22 cellular contexts compared by ENCODE assay signal in genomic region chr7:72408966-72409637, GRCh38. TPM values are rescaled to one million over a fixed set of nuclear protein-coding genes. Genes with fewer than 3 reads are reported as not detected.
DNase-seq lines count a peak whose midpoint lies in the region; ATAC-seq and TF ChIP-seq lines count a peak whose summit lies in the region.
"Had no signal": no experiment of that assay in that cellular context is flagged by ENCODE, and none has a peak within 500 bp of the region (broad histone marks: within the 10 kb centered on the region; RNA-seq: fewer than 3 reads in every experiment).

No MANE protein-coding gene starts in this region.

- H3K27me3 Mint-ChIP-seq in glutamatergic neuron (ENCODE audit: unreplicated experiment): peaks cover 1% of the 10 kb centered on the region
- H3K27me3 Mint-ChIP-seq: CD8-positive, alpha-beta memory T cell had no signal

- H3K27me3 ChIP-seq in neuronal stem cell (ENCODE audit: control insufficient read depth in 3 of 3, insufficient read depth in 3 of 3, low read depth in 1 of 3, low read length in 3 of 3): no peaks in the 10 kb centered on the region
- H3K27me3 ChIP-seq: BE2C; BLaER1 treated with 17β-estradiol and CSF1 and Interleukin-3, amounts not matched to agents 10 nM and 100 nM had no signal

- no peaks in the 10 kb centered on the region for H3K36me3 ChIP-seq in neuronal stem cell (replicated peaks in 1 of 2; ENCODE audit: control insufficient read depth in 2 of 2, insufficient read depth in 2 of 2, low read length in 2 of 2)
- H3K36me3 ChIP-seq: BE2C; BLaER1 treated with 17β-estradiol and CSF1 and Interleukin-3, amounts not matched to agents 10 nM and 100 nM had no signal

- H3K18ac ChIP-seq in neuronal stem cell (ENCODE audit: low read length): peak overlapping the region; percentile 49

- H3K4me3 Mint-ChIP-seq in glutamatergic neuron (ENCODE audit: unreplicated experiment): no peak overlapping the region
- H3K4me3 Mint-ChIP-seq: CD14-positive monocyte; CD4-positive, alpha-beta T cell; CD8-positive, alpha-beta memory T cell had no signal

- peaks cover 19% of the 10 kb centered on the region for H3K4me1 Mint-ChIP-seq in glutamatergic neuron (ENCODE audit: low read depth, unreplicated experiment)
- H3K4me1 Mint-ChIP-seq: CD8-positive, alpha-beta memory T cell had no signal

- no peak overlapping the region for H2BK15ac ChIP-seq in neuronal stem cell (ENCODE audit: low read length)

- H3K4me1 ChIP-seq in neuronal stem cell (ENCODE audit: control insufficient read depth in 2 of 2, insufficient read depth in 1 of 2, low read depth in 1 of 2, low read length in 2 of 2): no peaks in the 10 kb centered on the region
- H3K4me1 ChIP-seq: A549, BE2C had no signal

- no peak overlapping the region for H2AK5ac ChIP-seq in neuronal stem cell (ENCODE audit: low read depth, low read length)

- H4K8ac ChIP-seq in neuronal stem cell (ENCODE audit: low read depth, low read length): no peak overlapping the region

- in situ Hi-C loops in G401 (cut with HindIII; ENCODE audit: low sequenced_read_pairs): no loop called here

- H3K27ac Mint-ChIP-seq in glutamatergic neuron (ENCODE audit: unreplicated experiment): peak overlapping the region; percentile 11
- H3K27ac Mint-ChIP-seq: CD4-positive, alpha-beta T cell; CD8-positive, alpha-beta memory T cell had no signal

- peaks cover 8% of the 10 kb centered on the region for H3K36me3 Mint-ChIP-seq in glutamatergic neuron (ENCODE audit: unreplicated experiment)
- H3K36me3 Mint-ChIP-seq: CD14-positive monocyte; CD8-positive, alpha-beta memory T cell had no signal

- H3K4me2 ChIP-seq in neuronal stem cell (ENCODE audit: insufficient read depth, low read length, poor library complexity, severe bottlenecking): no peak overlapping the region
- H3K4me2 ChIP-seq: A549; BLaER1 treated with 17β-estradiol and CSF1 and Interleukin-3, amounts not matched to agents 10 nM and 100 nM had no signal

- peaks cover 0 to 4% of the 10 kb centered on the region in 2 donors for H3K9me3 ChIP-seq in neuronal stem cell (replicated peaks in 1 of 2; ENCODE audit: control insufficient read depth in 2 of 2, insufficient read depth in 1 of 2, low read depth in 1 of 2, low read length in 2 of 2)
- H3K9me3 ChIP-seq: A549, BE2C had no signal

- no peak overlapping the region for H2BK120ac ChIP-seq in neuronal stem cell (ENCODE audit: low read depth, low read length)

- ATAC-seq in omental fat pad (ENCODE audit: low FRiP score) (no peak), GM18498 (IDR thresholded peaks at IDR 0.05; ENCODE audit: unreplicated experiment) (no peak)
- ATAC-seq: A549 had no signal

- DNase-seq in G401 (ENCODE audit: low spot score): peak; percentile 98
- DNase-seq in cerebellar cortex (ENCODE audit: low spot score): peak; percentile 96
- no peak for DNase-seq in glutamatergic neuron
- no peak for DNase-seq in neuronal stem cell (ENCODE audit: low spot score)
- no peak for DNase-seq in omental fat pad (ENCODE audit: low spot score)
- no peak for DNase-seq in NCI-H69 (lab: John Stamatoyannopoulos, UW)
- DNase-seq: 8988T; ACHN; AML-193; BE2C; CD4-positive, alpha-beta T cell; CD8-positive, alpha-beta memory T cell; DMS 273 treated with DMSO at 0.1 percent for 48 hours; DMS79; EL; GF-D8; H7; HCEC 1CT had no signal

- peaks cover 3% of the 10 kb centered on the region for H3K9me3 Mint-ChIP-seq in glutamatergic neuron (ENCODE audit: unreplicated experiment)

- H4K91ac ChIP-seq in neuronal stem cell (ENCODE audit: low read depth, low read length, poor library complexity): no peak overlapping the region

- H3K14ac ChIP-seq in neuronal stem cell (ENCODE audit: low read length): no peak overlapping the region

- no CpG with 5 or more reads among the region's 11 CpGs for WGBS in neuronal stem cell (ENCODE audit: extremely low coverage in 2 of 2, insufficient read length in 2 of 2, insufficient replicate concordance in 1 of 2), 2 donors

- H2AFZ ChIP-seq in neuronal stem cell (ENCODE audit: low read length): no peak overlapping the region

- H3K4ac ChIP-seq in neuronal stem cell (ENCODE audit: low read length): no peak overlapping the region

- H3K79me1 ChIP-seq in neuronal stem cell (ENCODE audit: low read depth, low read length): no peaks in the 10 kb centered on the region

- TF ChIP-seq CTCF in glutamatergic neuron (IDR thresholded peaks at IDR 0.05; ENCODE audit: partially characterized antibody, unreplicated experiment) (no peak), omental fat pad (IDR thresholded peaks at IDR 0.05) (no peak)

- no peak overlapping the region for H3K27ac ChIP-seq in neuronal stem cell (replicated peaks; ENCODE audit: low read length)
- H3K27ac ChIP-seq: A549; BLaER1 treated with 17β-estradiol and CSF1 and Interleukin-3, amounts not matched to agents 10 nM and 100 nM had no signal

- H2BK12ac ChIP-seq in neuronal stem cell (ENCODE audit: low read length): no peak overlapping the region

- H3K9ac ChIP-seq in neuronal stem cell (ENCODE audit: low read depth, low read length, poor library complexity): no peak overlapping the region
- H3K9ac ChIP-seq: BLaER1 treated with 17β-estradiol and CSF1 and Interleukin-3, amounts not matched to agents 10 nM and 100 nM had no signal

- H3K4me3 ChIP-seq in neuronal stem cell (ENCODE audit: low read length in 2 of 2): no peak overlapping the region
- H3K4me3 ChIP-seq: A549; BLaER1 treated with 17β-estradiol and CSF1 and Interleukin-3, amounts not matched to agents 10 nM and 100 nM had no signal

- no peak overlapping the region for H2BK5ac ChIP-seq in neuronal stem cell (ENCODE audit: low read length)

- H3K23ac ChIP-seq in neuronal stem cell (ENCODE audit: low read depth, low read length, poor library complexity): no peak overlapping the region

RNA-seq across cellular contexts. Expression of gene CALN1, which starts 3.0 kb away (rescaled TPM):
- not detected in 2 replicates for total RNA-seq in G401 (2014; rRNA removed; shearing (Covaris generic))
- total RNA-seq in glutamatergic neuron (ENCODE audit: unreplicated experiment): 3.5 TPM
- polyA plus RNA-seq in neuronal stem cell (2013, experiment 1 of 2): 1.4 TPM
- 1.1 TPM for polyA plus RNA-seq in neuronal stem cell (2013, experiment 2 of 2)
- total RNA-seq in omental fat pad: under 1 TPM in 1 of 4 donors, not detected in 3; 0.16 TPM
- total RNA-seq: CD8-positive, alpha-beta memory T cell had no signal
- polyA plus RNA-seq: A549; CD14-positive monocyte; CD8-positive, alpha-beta memory T cell had no signal

Comparison
In these comparisons a context has a peak if more than half of its experiments do, and no peak if none do; other contexts are left out.
1. DNase-seq: peak in G401 (single experiment) and cerebellar cortex (single experiment); none in glutamatergic neuron (single experiment), neuronal stem cell (single experiment), omental fat pad (single experiment) and NCI-H69 (single experiment).